Comparison of ENCODE assay signal across 7 cellular contexts in the genomic region with DNA sequence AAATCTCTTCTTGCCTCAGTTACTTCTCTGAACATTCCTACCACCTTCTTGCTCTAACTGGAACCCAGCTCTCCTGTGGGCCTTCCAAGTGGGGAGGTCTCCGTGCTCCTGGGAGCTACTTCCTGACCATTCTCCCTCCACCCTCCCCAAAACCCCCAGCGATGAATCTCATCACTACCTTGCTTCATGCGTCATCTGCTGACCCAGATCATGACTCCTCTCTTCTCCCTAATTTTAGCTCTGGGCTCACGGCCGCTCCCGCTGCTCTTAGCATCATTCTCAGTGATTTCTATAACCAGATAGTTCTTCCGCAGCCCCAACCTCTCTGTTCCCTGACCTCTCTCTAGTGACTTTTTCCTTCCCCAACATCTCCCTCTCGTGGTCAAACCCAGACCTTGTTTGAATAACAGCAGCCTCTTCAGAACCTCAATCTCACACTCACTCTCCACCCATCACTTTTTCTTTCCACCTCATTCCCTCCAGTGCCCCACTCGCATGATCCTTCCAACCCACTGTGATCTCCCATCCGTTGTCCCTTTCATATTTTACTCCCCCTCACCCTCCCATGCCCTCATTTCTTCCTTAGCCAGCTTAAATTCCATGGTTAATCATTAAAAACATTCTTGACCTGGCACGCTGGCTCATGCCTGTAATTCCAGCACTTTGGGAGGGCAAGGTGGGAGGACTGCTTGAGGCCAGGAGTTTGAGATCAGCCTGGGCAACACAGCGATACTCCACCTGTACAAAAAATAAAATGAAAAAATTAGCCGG. TPM values are rescaled to one million over a fixed set of nuclear protein-coding genes. Genes with fewer than 3 reads are reported as not detected.
DNase-seq lines count a peak whose midpoint lies in the region; ATAC-seq and TF ChIP-seq lines count a peak whose summit lies in the region.

No MANE protein-coding gene starts in this region.

- TF ChIP-seq CTCF in foreskin keratinocyte (conservative IDR thresholded peaks at IDR 0.05) = peak; percentile 39

- H3K36me3 Mint-ChIP-seq in stimulated activated memory B cell treated with anti-CD40 and anti-IgM and Interleukin-4, amounts not matched to agents 10 μg/mL and 1 μg/mL and 100 μg/mL, for 72 hours = no peaks in the 10 kb centered on the region

- no peak overlapping the region for H3K27ac Mint-ChIP-seq in stimulated activated memory B cell treated with anti-CD40 and anti-IgM and Interleukin-4, amounts not matched to agents 10 μg/mL and 1 μg/mL and 100 μg/mL, for 72 hours

- peaks cover 60% of the 10 kb centered on the region for H3K27me3 Mint-ChIP-seq in stimulated activated memory B cell treated with anti-CD40 and anti-IgM and Interleukin-4, amounts not matched to agents 10 μg/mL and 1 μg/mL and 100 μg/mL, for 72 hours

- H3K4me1 Mint-ChIP-seq in stimulated activated memory B cell treated with anti-CD40 and anti-IgM and Interleukin-4, amounts not matched to agents 10 μg/mL and 1 μg/mL and 100 μg/mL, for 72 hours = peaks cover 20% of the 10 kb centered on the region

- H3K9me3 Mint-ChIP-seq in stimulated activated memory B cell treated with anti-CD40 and anti-IgM and Interleukin-4, amounts not matched to agents 10 μg/mL and 1 μg/mL and 100 μg/mL, for 72 hours = peaks cover 2% of the 10 kb centered on the region

- CTCF ChIA-PET in HEK293T (lab: Yijun Ruan, JAX) = no interaction called here

- no peak for ATAC-seq in foreskin keratinocyte
- peak; percentile 63 for ATAC-seq in stimulated activated memory B cell treated with anti-CD40 and anti-IgM and Interleukin-4, amounts not matched to agents 10 μg/mL and 1 μg/mL and 100 μg/mL, for 72 hours
- ATAC-seq in HG03565 (IDR thresholded peaks at IDR 0.05; ENCODE audit: unreplicated experiment) = no peak

- DNase-seq in ELF-1 (ENCODE audit: low read depth, low spot score) (peak; percentile 59), OCI-M1 (lab: John Stamatoyannopoulos, UW) (peak; percentile 77), foreskin keratinocyte (peak in 1 of 2 donors; percentile 13), HEK293T (ENCODE audit: extremely low spot score) (no peak)
- peak; percentile 57 for DNase-seq in Jurkat, Clone E6-1 (ENCODE audit: low read depth, low spot score)

- H3K27ac ChIP-seq in foreskin keratinocyte = no peak overlapping the region

- no peaks in the 10 kb centered on the region for H3K27me3 ChIP-seq in foreskin keratinocyte

- H3K4me3 ChIP-seq in Jurkat, Clone E6-1 (ENCODE audit: low read length) = no peak overlapping the region

- POLR2A ChIA-PET in HEK293T (lab: Yijun Ruan, JAX) = interaction anchor here (2.3 kb wide), 1 partner anchor 22 kb away, joined by 7 read pairs; the partner anchor contains the start of genes MRPS12 and SARS2

- no peak overlapping the region for H3K4me3 Mint-ChIP-seq in stimulated activated memory B cell treated with anti-CD40 and anti-IgM and Interleukin-4, amounts not matched to agents 10 μg/mL and 1 μg/mL and 100 μg/mL, for 72 hours

- H3K4me1 ChIP-seq in foreskin keratinocyte = no peaks in the 10 kb centered on the region

TF ChIP-seq in HEK293T, 16 proteins besides CTCF, POLR2A, EP300 and RAD21:
- TF ChIP-seq SUZ12 (IDR thresholded peaks at IDR 0.05) (no peak), BHLHE40 (IDR thresholded peaks at IDR 0.05; ENCODE audit: borderline replicate concordance) (no peak), FOXA1 (IDR thresholded peaks at IDR 0.05) (no peak), TARDBP (IDR thresholded peaks at IDR 0.05) (no peak), LEF1 (IDR thresholded peaks at IDR 0.05; ENCODE audit: borderline replicate concordance) (no peak), HDGF (IDR thresholded peaks at IDR 0.05; ENCODE audit: borderline replicate concordance) (no peak), FOXK2 (IDR thresholded peaks at IDR 0.05) (no peak), ZNF384 (IDR thresholded peaks at IDR 0.05) (no peak), ARNT (IDR thresholded peaks at IDR 0.05) (no peak), ELF4 (IDR thresholded peaks at IDR 0.05) (no peak), L3MBTL2 (conservative IDR thresholded peaks at IDR 0.05) (no peak)

RNA-seq across cellular contexts. Expression of gene MRPS12, which starts 21.8 kb away (rescaled TPM):
- 69.3 TPM for polyA plus RNA-seq in Jurkat, Clone E6-1 (2012; ENCODE audit: insufficient read depth, insufficient read length)
- 81.3 and 84.7 TPM in 2 replicates for total RNA-seq in foreskin keratinocyte
- polyA plus RNA-seq in foreskin keratinocyte = 127 and 128 TPM in 2 replicates

RNA-seq across cellular contexts. Expression of gene SARS2, which starts 22.0 kb away (rescaled TPM):
- polyA plus RNA-seq in Jurkat, Clone E6-1 (2012; ENCODE audit: insufficient read depth, insufficient read length) = 74.2 TPM
- total RNA-seq in foreskin keratinocyte = 35.6 and 36.8 TPM in 2 replicates
- 36.5 and 37.5 TPM in 2 replicates for polyA plus RNA-seq in foreskin keratinocyte

RNA-seq across cellular contexts. Expression of gene FBXO17, which starts 23.0 kb away (rescaled TPM):
- not detected for polyA plus RNA-seq in Jurkat, Clone E6-1 (2012; ENCODE audit: insufficient read depth, insufficient read length)
- 11.5 and 13.4 TPM in 2 replicates for total RNA-seq in foreskin keratinocyte
- 11.7 and 13.0 TPM in 2 replicates for polyA plus RNA-seq in foreskin keratinocyte

RNA-seq across cellular contexts. Expression of gene CCER2, which starts 40.6 kb away (rescaled TPM):
- polyA plus RNA-seq in Jurkat, Clone E6-1 (2012; ENCODE audit: insufficient read depth, insufficient read length) = 4.3 TPM
- not detected in 2 replicates for total RNA-seq in foreskin keratinocyte
- polyA plus RNA-seq in foreskin keratinocyte = 0.07 TPM in 1 of 2 replicates, not detected in the other

RNA-seq across cellular contexts. Expression of gene NFKBIB, which starts 52.8 kb away (rescaled TPM):
- 42.0 TPM for polyA plus RNA-seq in Jurkat, Clone E6-1 (2012; ENCODE audit: insufficient read depth, insufficient read length)
- total RNA-seq in foreskin keratinocyte = 23.2 and 26.6 TPM in 2 replicates
- polyA plus RNA-seq in foreskin keratinocyte = 33.2 and 33.4 TPM in 2 replicates
